Comparison of ENCODE assay signal across 1 cellular context in genomic region chr20:4681971-4682370, GRCh38.
TF ChIP-seq lines count a peak whose summit lies in the region.

No MANE protein-coding gene starts in this region.

TF ChIP-seq in K562, 482 proteins besides CTCF, POLR2A, EP300 and RAD21 (continued from another document):
- TF ChIP-seq JUND (IDR thresholded peaks at IDR 0.05; ENCODE audit: borderline replicate concordance, low read depth, low read length) (peak; percentile 56; the same call in 1 of the 2 replicates), JUND (tag; IDR thresholded peaks at IDR 0.05; ENCODE audit: borderline replicate concordance, low read depth, low read length) (no peak), ZNF143 (CRISPR knock-in tag; IDR thresholded peaks at IDR 0.05) (no peak), NR0B1 (IDR thresholded peaks at IDR 0.05; ENCODE audit: partially characterized antibody) (no peak), ZBTB2 (IDR thresholded peaks at IDR 0.05) (no peak), SLC30A9 (CRISPR knock-in tag; IDR thresholded peaks at IDR 0.05) (no peak), HLTF (IDR thresholded peaks at IDR 0.05) (no peak), ZNF717 (CRISPR knock-in tag; IDR thresholded peaks at IDR 0.05) (no peak), ZNF449 (CRISPR knock-in tag; IDR thresholded peaks at IDR 0.05) (no peak), MED1 (CRISPR knock-in tag; IDR thresholded peaks at IDR 0.05; ENCODE audit: borderline replicate concordance) (no peak), E2F6 (IDR thresholded peaks at IDR 0.05; ENCODE audit: borderline replicate concordance in 1 of 2, extremely low read depth in 1 of 2, insufficient read depth in 1 of 2, insufficient read length in 1 of 2, low read depth in 1 of 2, low read length in 1 of 2, poor library complexity in 1 of 2, severe bottlenecking in 1 of 2) (no peak), ESRRA (IDR thresholded peaks at IDR 0.05; ENCODE audit: borderline replicate concordance, low read depth) (no peak), CBFA2T2 (conservative IDR thresholded peaks at IDR 0.05) (peak; percentile 36; the same call in 1 of the 2 replicates), TAL1 (IDR thresholded peaks at IDR 0.05) (peak; percentile 42), THAP12 (CRISPR knock-in tag; IDR thresholded peaks at IDR 0.05) (no peak), ZNF395 (CRISPR knock-in tag; IDR thresholded peaks at IDR 0.05) (no peak), FOXP1 (CRISPR knock-in tag; IDR thresholded peaks at IDR 0.05) (no peak), YBX1 (IDR thresholded peaks at IDR 0.05) (no peak), GTF2A2 (tag; IDR thresholded peaks at IDR 0.05) (no peak), CEBPG (CRISPR knock-in tag; IDR thresholded peaks at IDR 0.05) (no peak), CEBPG (tag; conservative IDR thresholded peaks at IDR 0.05 in 1 of 2, IDR thresholded peaks at IDR 0.05 in 1 of 2) (peak in 1 of 2 experiments; percentile 77; a peak in 2 of 4 replicates), KLF10 (CRISPR knock-in tag; IDR thresholded peaks at IDR 0.05) (no peak), NR4A1 (CRISPR knock-in tag; IDR thresholded peaks at IDR 0.05) (no peak), NR4A1 (tag; IDR thresholded peaks at IDR 0.05) (no peak)
